13 cellular contexts compared by ENCODE assay signal in the genomic region with DNA sequence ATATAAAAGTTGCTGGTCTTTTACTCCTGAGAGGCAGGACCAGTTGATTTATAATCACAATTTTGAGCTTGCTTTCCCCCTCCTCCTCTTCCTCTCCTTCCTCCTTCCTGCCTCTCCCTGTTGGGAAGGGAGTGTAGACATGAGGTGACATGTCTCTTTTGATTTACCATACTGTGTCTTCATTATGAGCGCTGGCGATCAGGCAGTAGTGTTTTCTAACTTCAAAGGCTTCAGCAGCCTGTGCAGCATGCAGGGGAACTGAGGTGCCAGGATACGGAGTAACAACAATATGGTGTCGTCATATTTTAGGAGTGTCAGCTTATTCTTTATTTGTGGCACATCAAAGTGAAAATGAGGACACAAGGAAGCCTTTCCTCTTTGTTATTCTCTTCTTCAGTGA.
"Had no signal": no experiment of that assay in that cellular context is flagged by ENCODE, and none has a peak within 500 bp of the region (broad histone marks: within the 10 kb centered on the region; RNA-seq: fewer than 3 reads in every experiment).

No MANE protein-coding gene starts in this region.

- H3K4me3 ChIP-seq: colonic mucosa, gastroesophageal sphincter, ovary, right atrium auricular region, smooth muscle cell had no signal

- DNase-seq: colonic mucosa; dermis blood vessel endothelial cell; erythroblast; left colon; naive thymus-derived CD4-positive, alpha-beta T cell; ovary; stimulated activated CD4-positive, alpha-beta T cell treated with anti-CD3 and anti-CD28 coated beads, Interleukin-2, amount 100 ng/mL, for 48 hours; stimulated activated naive CD4-positive, alpha-beta T cell treated with Interleukin-2 at 50 U/mL for 16 hours; trophoblast cell had no signal

- FAIRE-seq: urothelium cell line had no signal

- H3K4me2 ChIP-seq: smooth muscle cell had no signal

- H3K27ac ChIP-seq: colonic mucosa, gastroesophageal sphincter, ovary, right atrium auricular region had no signal

- H3K4me1 ChIP-seq: colonic mucosa, gastroesophageal sphincter, right atrium auricular region had no signal

- H3K36me3 Mint-ChIP-seq: naive thymus-derived CD4-positive, alpha-beta T cell had no signal

- H3K4me3 Mint-ChIP-seq: naive thymus-derived CD4-positive, alpha-beta T cell had no signal

- H3K27ac Mint-ChIP-seq: naive thymus-derived CD4-positive, alpha-beta T cell had no signal

- ATAC-seq: gastroesophageal sphincter; left colon; naive thymus-derived CD4-positive, alpha-beta T cell had no signal

- H3K27me3 ChIP-seq: colonic mucosa, gastroesophageal sphincter, ovary, right atrium auricular region had no signal

- H3K27me3 Mint-ChIP-seq: naive thymus-derived CD4-positive, alpha-beta T cell had no signal

- H3K36me3 ChIP-seq: colonic mucosa, gastroesophageal sphincter, ovary, right atrium auricular region had no signal

- H3K4me1 Mint-ChIP-seq: naive thymus-derived CD4-positive, alpha-beta T cell had no signal

- H3K9me3 ChIP-seq: colonic mucosa, gastroesophageal sphincter, ovary, right atrium auricular region had no signal
